Comparison of ENCODE assay signal across 33 cellular contexts in genomic region chr3:5666455-5666854, GRCh38.
"Had no signal": no experiment of that assay in that cellular context is flagged by ENCODE, and none has a peak within 500 bp of the region (broad histone marks: within the 10 kb centered on the region; RNA-seq: fewer than 3 reads in every experiment).

No MANE protein-coding gene starts in this region.

- H2AFZ ChIP-seq: hepatocyte had no signal

- H3K79me2 ChIP-seq: hepatocyte had no signal

- H3K27ac ChIP-seq: adrenal gland, ascending aorta, breast epithelium, cardiac muscle cell, colonic mucosa, epithelial cell of prostate, esophagus squamous epithelium, gastroesophageal sphincter, heart right ventricle, hepatocyte, WERI-Rb-1 had no signal

- FAIRE-seq: endometrium, endothelial cell of umbilical vein had no signal

- H3K27me3 ChIP-seq: adrenal gland, ascending aorta, breast epithelium, cardiac muscle cell, colonic mucosa, esophagus squamous epithelium, gastroesophageal sphincter, heart right ventricle, hepatocyte had no signal

- H3K4me2 ChIP-seq: hepatocyte had no signal

- H3K36me3 ChIP-seq: adrenal gland, ascending aorta, breast epithelium, cardiac muscle cell, colonic mucosa, esophagus squamous epithelium, gastroesophageal sphincter, heart right ventricle, WERI-Rb-1 had no signal

- H3K4me1 ChIP-seq: adrenal gland, ascending aorta, breast epithelium, colonic mucosa, esophagus squamous epithelium, gastroesophageal sphincter, heart right ventricle had no signal

- ATAC-seq: activated CD4-positive, alpha-beta T cell treated with anti-CD3 and anti-CD28 coated beads for 36 hours; activated CD8-positive, alpha-beta memory T cell treated with anti-CD3 and anti-CD28 coated beads, Interleukin-2, amount 10 ng/mL, durations not matched to agents 7 days and 5 days; activated CD8-positive, alpha-beta T cell treated with anti-CD3 and anti-CD28 coated beads, Interleukin-2, amount 10 ng/mL, durations not matched to agents 7 days and 5 days; activated naive CD8-positive, alpha-beta T cell treated with anti-CD3 and anti-CD28 coated beads, Interleukin-2, amount 50 U/mL, for 24 hours; gastroesophageal sphincter; heart right ventricle had no signal

- DNase-seq: activated CD4-positive, alpha-beta memory T cell treated with anti-CD3 and anti-CD28 coated beads for 36 hours; activated CD4-positive, alpha-beta T cell treated with anti-CD3 and anti-CD28 coated beads for 36 hours; activated CD4-positive, alpha-beta T cell treated with anti-CD3 and anti-CD28 coated beads, Interleukin-2, amount 10 ng/mL, durations not matched to agents 24 days and 14 days; activated CD4-positive, CD25-positive, alpha-beta regulatory T cell; activated CD4-positive, CD25-positive, alpha-beta regulatory T cell treated with anti-CD3 and anti-CD28 coated beads, Interleukin-2, amount 50 U/mL, for 72 hours; activated CD8-positive, alpha-beta memory T cell treated with anti-CD3 and anti-CD28 coated beads, Interleukin-2, amount 10 ng/mL, durations not matched to agents 7 days and 5 days; activated CD8-positive, alpha-beta memory T cell treated with anti-CD3 and anti-CD28 coated beads, Interleukin-2, amount 50 U/mL, for 4 hours; activated CD8-positive, alpha-beta T cell treated with anti-CD3 and anti-CD28 coated beads, Interleukin-2, amount 10 ng/mL, durations not matched to agents 7 days and 5 days; activated effector memory CD4-positive, alpha-beta T cell treated with anti-CD3 and anti-CD28 coated beads, Interleukin-2, amount 50 U/mL, for 16 hours; activated naive CD4-positive, alpha-beta T cell treated with anti-CD3 and anti-CD28 coated beads for 36 hours; activated naive CD8-positive, alpha-beta T cell treated with anti-CD3 and anti-CD28 coated beads for 36 hours; activated naive CD8-positive, alpha-beta T cell treated with anti-CD3 and anti-CD28 coated beads, Interleukin-2, amount 50 U/mL, for 24 hours; activated T-cell treated with anti-CD3 and anti-CD28 coated beads, Interleukin-2, amount 50 U/mL, for 1 hour; activated T-cell treated with anti-CD3 and anti-CD28 coated beads, Interleukin-2, amount 50 U/mL, for 48 hours; adrenal gland; amygdala; central memory CD4-positive, alpha-beta T cell; cerebellar nuclear complex; colonic mucosa; effector CD8-positive, alpha-beta T cell; esophagus squamous epithelium; foreskin melanocyte; heart right ventricle; T1000; WERI-Rb-1 had no signal

- H3K4me3 ChIP-seq: adrenal gland, ascending aorta, breast epithelium, cardiac muscle cell, colonic mucosa, esophagus squamous epithelium, gastroesophageal sphincter, heart right ventricle, hepatocyte had no signal

- H3K9me3 ChIP-seq: adrenal gland had no signal
